In the genomic region with DNA sequence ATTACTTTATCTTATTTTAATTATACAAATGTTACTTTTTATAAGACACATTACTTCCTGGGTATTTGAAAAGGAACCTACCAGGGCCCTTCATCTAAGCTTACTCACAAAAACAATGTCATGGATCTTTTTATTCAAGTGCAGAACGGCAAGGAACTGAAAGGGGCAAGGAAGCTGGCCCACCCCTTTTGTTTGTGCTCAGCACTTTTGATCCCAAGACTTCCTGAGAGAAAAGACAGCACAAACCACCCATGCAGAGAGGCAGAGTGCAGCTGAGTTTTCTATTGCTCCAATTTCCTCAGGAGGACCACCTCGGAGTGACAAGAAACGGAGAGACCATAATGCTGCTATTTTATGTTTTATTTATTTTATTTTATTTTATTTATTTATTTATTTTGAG, we compare ENCODE assay signal across 20 cellular contexts.
"Had no signal": no experiment of that assay in that cellular context is flagged by ENCODE, and none has a peak within 500 bp of the region (broad histone marks: within the 10 kb centered on the region; RNA-seq: fewer than 3 reads in every experiment).

No MANE protein-coding gene starts in this region.

- H3K27ac Mint-ChIP-seq: activated CD4-positive, alpha-beta T cell treated with anti-CD3 and anti-CD28 coated beads, Interleukin-2, amount 10 ng/mL, durations not matched to agents 7 days and 5 days; activated naive CD4-positive, alpha-beta T cell treated with anti-CD3 and anti-CD28 coated beads, Interleukin-2, amount 10 ng/mL, durations not matched to agents 7 days and 5 days; activated naive CD8-positive, alpha-beta T cell treated with anti-CD3 and anti-CD28 coated beads, Interleukin-2, amount 50 U/mL, for 24 hours; brain had no signal

- ATAC-seq: activated CD4-positive, CD25-positive, alpha-beta regulatory T cell treated with anti-CD3 and anti-CD28 coated beads, Interleukin-2, amount 50 U/mL, for 24 hours; activated naive CD8-positive, alpha-beta T cell treated with anti-CD3 and anti-CD28 coated beads, Interleukin-2, amount 50 U/mL, for 24 hours; activated T-cell treated with anti-CD3 and anti-CD28 coated beads, Interleukin-2, amount 50 U/mL, for 4 hours; psoas muscle had no signal

- H3K27me3 Mint-ChIP-seq: activated naive CD4-positive, alpha-beta T cell treated with anti-CD3 and anti-CD28 coated beads, Interleukin-2, amount 10 ng/mL, durations not matched to agents 7 days and 5 days; activated naive CD8-positive, alpha-beta T cell treated with anti-CD3 and anti-CD28 coated beads, Interleukin-2, amount 50 U/mL, for 24 hours had no signal

- H3K27me3 ChIP-seq: colonic mucosa, right lobe of liver, testis, upper lobe of left lung had no signal

- H3K36me3 Mint-ChIP-seq: activated naive CD4-positive, alpha-beta T cell treated with anti-CD3 and anti-CD28 coated beads, Interleukin-2, amount 10 ng/mL, durations not matched to agents 7 days and 5 days; brain had no signal

- H3K9me3 Mint-ChIP-seq: activated CD4-positive, alpha-beta T cell treated with anti-CD3 and anti-CD28 coated beads, Interleukin-2, amount 10 ng/mL, durations not matched to agents 7 days and 5 days; activated naive CD4-positive, alpha-beta T cell treated with anti-CD3 and anti-CD28 coated beads, Interleukin-2, amount 10 ng/mL, durations not matched to agents 7 days and 5 days; activated T-cell treated with anti-CD3 and anti-CD28 coated beads, Interleukin-2, amount 50 U/mL, for 4 hours; central memory CD8-positive, alpha-beta T cell; neural crest cell had no signal

- H3K36me3 ChIP-seq: colonic mucosa, right lobe of liver, upper lobe of left lung had no signal

- FAIRE-seq: frontal cortex, small intestine had no signal

- H3K4me3 Mint-ChIP-seq: activated CD4-positive, alpha-beta T cell treated with anti-CD3 and anti-CD28 coated beads, Interleukin-2, amount 10 ng/mL, durations not matched to agents 7 days and 5 days; activated naive CD4-positive, alpha-beta T cell treated with anti-CD3 and anti-CD28 coated beads, Interleukin-2, amount 10 ng/mL, durations not matched to agents 7 days and 5 days; activated naive CD8-positive, alpha-beta T cell treated with anti-CD3 and anti-CD28 coated beads, Interleukin-2, amount 50 U/mL, for 24 hours; activated T-cell treated with anti-CD3 and anti-CD28 coated beads, Interleukin-2, amount 50 U/mL, for 4 hours; central memory CD8-positive, alpha-beta T cell; neural crest cell had no signal

- H3K4me1 Mint-ChIP-seq: activated CD4-positive, alpha-beta T cell treated with anti-CD3 and anti-CD28 coated beads, Interleukin-2, amount 10 ng/mL, durations not matched to agents 7 days and 5 days; activated naive CD4-positive, alpha-beta T cell treated with anti-CD3 and anti-CD28 coated beads, Interleukin-2, amount 10 ng/mL, durations not matched to agents 7 days and 5 days; activated naive CD8-positive, alpha-beta T cell treated with anti-CD3 and anti-CD28 coated beads, Interleukin-2, amount 50 U/mL, for 24 hours; central memory CD8-positive, alpha-beta T cell had no signal

- DNase-seq: activated CD4-positive, alpha-beta T cell treated with anti-CD3 and anti-CD28 coated beads, Interleukin-2, amount 10 ng/mL, durations not matched to agents 7 days and 5 days; activated CD8-positive, alpha-beta memory T cell treated with anti-CD3 and anti-CD28 coated beads, Interleukin-2, amount 50 U/mL, for 4 hours; activated naive CD4-positive, alpha-beta T cell treated with anti-CD3 and anti-CD28 coated beads, Interleukin-2, amount 10 ng/mL, durations not matched to agents 7 days and 5 days; activated naive CD8-positive, alpha-beta T cell treated with anti-CD3 and anti-CD28 coated beads, Interleukin-2, amount 50 U/mL, for 24 hours; activated T-cell treated with anti-CD3 and anti-CD28 coated beads, Interleukin-2, amount 50 U/mL, for 4 hours; colonic mucosa; psoas muscle; right lobe of liver; small intestine; stimulated activated CD4-positive, alpha-beta T cell treated with anti-CD3 and anti-CD28 coated beads, Interleukin-15, amount 100 ng/mL, for 24 hours; stimulated activated CD4-positive, alpha-beta T cell treated with anti-CD3 and anti-CD28 coated beads, Interleukin-4, amount 100 ng/mL, for 1 hour; T1000; testis; upper lobe of left lung had no signal

- H3K4me3 ChIP-seq: colonic mucosa, lung, psoas muscle, right lobe of liver, testis, upper lobe of left lung had no signal
